ENCODE assay signal across 2 cellular contexts in genomic region chr20:32779500-32780215, GRCh38.
TF ChIP-seq lines count a peak whose summit lies in the region.

No MANE protein-coding gene starts in this region.

TF ChIP-seq in IMR-90, 13 proteins besides CTCF, POLR2A, EP300 and RAD21:
- TF ChIP-seq MXI1 (IDR thresholded peaks at IDR 0.05; ENCODE audit: borderline replicate concordance, low read depth, low read length) (no peak), RCOR1 (IDR thresholded peaks at IDR 0.05; ENCODE audit: insufficient replicate concordance, low read length) (no peak), CEBPB (IDR thresholded peaks at IDR 0.05; ENCODE audit: low read depth, low read length) (no peak), BHLHE40 (IDR thresholded peaks at IDR 0.05; ENCODE audit: low read depth, low read length) (no peak), MAFK (IDR thresholded peaks at IDR 0.05; ENCODE audit: low read depth, low read length) (no peak)

TF ChIP-seq in GM12878, 131 proteins besides CTCF, POLR2A, EP300 and RAD21:
- no peak for TF ChIP-seq ATF7 (IDR thresholded peaks at IDR 0.05; ENCODE audit: low read depth)
- TF ChIP-seq, protein P1, sequence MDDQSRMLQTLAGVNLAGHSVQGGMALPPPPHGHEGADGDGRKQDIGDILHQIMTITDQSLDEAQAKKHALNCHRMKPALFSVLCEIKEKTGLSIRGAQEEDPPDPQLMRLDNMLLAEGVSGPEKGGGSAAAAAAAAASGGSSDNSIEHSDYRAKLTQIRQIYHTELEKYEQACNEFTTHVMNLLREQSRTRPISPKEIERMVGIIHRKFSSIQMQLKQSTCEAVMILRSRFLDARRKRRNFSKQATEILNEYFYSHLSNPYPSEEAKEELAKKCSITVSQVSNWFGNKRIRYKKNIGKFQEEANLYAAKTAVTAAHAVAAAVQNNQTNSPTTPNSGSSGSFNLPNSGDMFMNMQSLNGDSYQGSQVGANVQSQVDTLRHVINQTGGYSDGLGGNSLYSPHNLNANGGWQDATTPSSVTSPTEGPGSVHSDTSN (IDR thresholded peaks at IDR 0.05; ENCODE audit: insufficient replicate concordance, low read depth, low read length) = peak; percentile 25
- TF ChIP-seq, protein P2, sequence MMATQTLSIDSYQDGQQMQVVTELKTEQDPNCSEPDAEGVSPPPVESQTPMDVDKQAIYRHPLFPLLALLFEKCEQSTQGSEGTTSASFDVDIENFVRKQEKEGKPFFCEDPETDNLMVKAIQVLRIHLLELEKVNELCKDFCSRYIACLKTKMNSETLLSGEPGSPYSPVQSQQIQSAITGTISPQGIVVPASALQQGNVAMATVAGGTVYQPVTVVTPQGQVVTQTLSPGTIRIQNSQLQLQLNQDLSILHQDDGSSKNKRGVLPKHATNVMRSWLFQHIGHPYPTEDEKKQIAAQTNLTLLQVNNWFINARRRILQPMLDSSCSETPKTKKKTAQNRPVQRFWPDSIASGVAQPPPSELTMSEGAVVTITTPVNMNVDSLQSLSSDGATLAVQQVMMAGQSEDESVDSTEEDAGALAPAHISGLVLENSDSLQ (IDR thresholded peaks at IDR 0.05) = peak; percentile 66
